In genomic region chr7:2289621-2290020, GRCh38 we compare ENCODE assay signal across 22 cellular contexts. TPM values are rescaled to one million over a fixed set of nuclear protein-coding genes. Genes with fewer than 3 reads are reported as not detected.
DNase-seq lines count a peak whose midpoint lies in the region; ATAC-seq and TF ChIP-seq lines count a peak whose summit lies in the region.
"Had no signal": no experiment of that assay in that cellular context is flagged by ENCODE, and none has a peak within 500 bp of the region (broad histone marks: within the 10 kb centered on the region; RNA-seq: fewer than 3 reads in every experiment).

No MANE protein-coding gene starts in this region.

- 94% methylated on average over 13 of the region's 13 CpGs for WGBS in smooth muscle cell (ENCODE audit: low lambda C conversion rate)

- H3K4me3 Mint-ChIP-seq in T-helper 17 cell (no peak overlapping the region), chondrocyte (ENCODE audit: unreplicated experiment) (no peak overlapping the region), mesothelial cell of epicardium (no peak overlapping the region)
- H3K4me3 Mint-ChIP-seq: CD8-positive, alpha-beta T cell; GM23338; H9 had no signal

- H3K9ac ChIP-seq in smooth muscle cell (ENCODE audit: low read depth), result no peak overlapping the region
- H3K9ac ChIP-seq: SK-N-SH had no signal

- H3K27ac Mint-ChIP-seq in T-helper 17 cell (peak overlapping the region; percentile 51), chondrocyte (ENCODE audit: unreplicated experiment) (no peak overlapping the region), mesothelial cell of epicardium (peak overlapping the region; percentile 0)
- H3K27ac Mint-ChIP-seq: CD8-positive, alpha-beta T cell; GM23338 had no signal

- no peak overlapping the region for H3K4me3 ChIP-seq in smooth muscle cell
- H3K4me3 ChIP-seq: A549, GM23338, PC-9 had no signal

- no peaks in the 10 kb centered on the region for H3K36me3 ChIP-seq in smooth muscle cell (ENCODE audit: low read depth)

- H3K4me2 ChIP-seq in smooth muscle cell, result no peak overlapping the region
- H3K4me2 ChIP-seq: A549, GM23338, PC-9, SK-N-SH had no signal

- H3K79me2 ChIP-seq in smooth muscle cell (ENCODE audit: low read depth), result no peaks in the 10 kb centered on the region

- peaks cover 43% of the 10 kb centered on the region for H4K20me1 ChIP-seq in smooth muscle cell (ENCODE audit: low read depth)

- no peaks in the 10 kb centered on the region for H3K27me3 ChIP-seq in smooth muscle cell (ENCODE audit: low read depth)

- DNase-seq in T-helper 17 cell, result no peak
- peak; percentile 27 for DNase-seq in chondrocyte (ENCODE audit: low spot score)
- no peak for DNase-seq in mesothelial cell of epicardium (ENCODE audit: low spot score in 2 of 2, unreplicated experiment in 2 of 2)
- no peak for DNase-seq in T-helper 2 cell
- DNase-seq in smooth muscle cell (lab: John Stamatoyannopoulos, UW; ENCODE audit: unreplicated experiment), result no peak
- DNase-seq: Caco-2; CD8-positive, alpha-beta T cell; H9; KG1; MM.1S; NCI-H2029; NCI-H2227 treated with DMSO at 0.1 percent for 48 hours; NCI-H526 treated with DMSO at 0.1 percent for 48 hours; PC-9; RPMI8226; SIG-M5; SK-N-SH had no signal

- H3K9me3 Mint-ChIP-seq in chondrocyte (ENCODE audit: low read depth), result no peaks in the 10 kb centered on the region
- no peaks in the 10 kb centered on the region for H3K9me3 Mint-ChIP-seq in mesothelial cell of epicardium
- H3K9me3 Mint-ChIP-seq: CD8-positive, alpha-beta T cell; GM23338; H9 had no signal

- H3K4me1 Mint-ChIP-seq in T-helper 17 cell (peaks cover 4% of the 10 kb centered on the region), chondrocyte (ENCODE audit: low read depth) (no peaks in the 10 kb centered on the region), mesothelial cell of epicardium (no peaks in the 10 kb centered on the region)
- H3K4me1 Mint-ChIP-seq: GM23338, H9 had no signal

- no peaks in the 10 kb centered on the region for H3K4me1 ChIP-seq in smooth muscle cell (ENCODE audit: low read depth)
- H3K4me1 ChIP-seq: A549, Caco-2 had no signal

- no peaks in the 10 kb centered on the region for H3F3A ChIP-seq in smooth muscle cell (ENCODE audit: low read depth)

- H3K9me3 ChIP-seq in T-helper 17 cell (ENCODE audit: control insufficient read depth, low read length, poor library complexity, severe bottlenecking), result no peaks in the 10 kb centered on the region
- H3K9me3 ChIP-seq in smooth muscle cell (replicated peaks; ENCODE audit: low read depth), result no peaks in the 10 kb centered on the region
- H3K9me3 ChIP-seq: A549, Caco-2, SK-N-SH had no signal

- ATAC-seq in T-helper 17 cell (no peak), GM18498 (IDR thresholded peaks at IDR 0.05; ENCODE audit: unreplicated experiment) (no peak), HG03025 (IDR thresholded peaks at IDR 0.05; ENCODE audit: low FRiP score, unreplicated experiment) (no peak)
- ATAC-seq: A549; CD8-positive, alpha-beta T cell; GM23338 had no signal

- no peak overlapping the region for H2AFZ ChIP-seq in smooth muscle cell (ENCODE audit: low read depth)
- H2AFZ ChIP-seq: GM23338, PC-9 had no signal

- no peak overlapping the region for H3K27ac ChIP-seq in smooth muscle cell (ENCODE audit: low read depth)
- H3K27ac ChIP-seq: A549, C4-2B, PC-9 had no signal

- H3K27me3 Mint-ChIP-seq in T-helper 17 cell (no peaks in the 10 kb centered on the region), chondrocyte (ENCODE audit: low read depth) (no peaks in the 10 kb centered on the region), mesothelial cell of epicardium (ENCODE audit: low read depth) (no peaks in the 10 kb centered on the region)

- H3K36me3 Mint-ChIP-seq in T-helper 17 cell (ENCODE audit: low read depth) (no peaks in the 10 kb centered on the region), chondrocyte (ENCODE audit: low read depth) (peaks cover 1% of the 10 kb centered on the region), mesothelial cell of epicardium (peaks cover 6% of the 10 kb centered on the region)

- TF ChIP-seq CTCF in chondrocyte (IDR thresholded peaks at IDR 0.05), result no peak
- no peak for TF ChIP-seq CTCF in mesothelial cell of epicardium (IDR thresholded peaks at IDR 0.05; ENCODE audit: unreplicated experiment)
- TF ChIP-seq CTCF in smooth muscle cell (IDR thresholded peaks at IDR 0.05; ENCODE audit: borderline replicate concordance, insufficient read depth, poor library complexity, severe bottlenecking), result no peak

RNA-seq across cellular contexts. Expression of gene SNX8, which starts 24.6 kb away (rescaled TPM):
- total RNA-seq in T-helper 17 cell (1 to 10 TPM; 8.6 to 9.3 TPM), chondrocyte (34.4 to 45.4 TPM (median 37.2 TPM) in 3 replicates), mesothelial cell of epicardium (35.3 to 42.6 TPM (median 41.2 TPM) in 3 replicates), smooth muscle cell (12.8 and 49.9 TPM in 2 replicates)
- 46.9 and 56.4 TPM in 2 replicates for polyA plus RNA-seq in smooth muscle cell

RNA-seq across cellular contexts. Expression of gene NUDT1, which starts 47.6 kb away (rescaled TPM):
- total RNA-seq in T-helper 17 cell (10 to 100 TPM; 12.7 to 16.2 TPM), chondrocyte (9.5 to 15.2 TPM (median 10.0 TPM) in 3 replicates), mesothelial cell of epicardium (16.1 to 19.2 TPM (median 17.3 TPM) in 3 replicates), smooth muscle cell (17.8 and 20.7 TPM in 2 replicates)
- 46.0 and 51.2 TPM in 2 replicates for polyA plus RNA-seq in smooth muscle cell

RNA-seq across cellular contexts. Expression of gene MRM2, which starts 47.6 kb away (rescaled TPM):
- total RNA-seq in T-helper 17 cell (1 to 10 TPM; 4.1 to 4.2 TPM), chondrocyte (17.7 to 19.8 TPM (median 17.8 TPM) in 3 replicates), mesothelial cell of epicardium (25.2 to 26.1 TPM (median 25.3 TPM) in 3 replicates), smooth muscle cell (13.0 and 17.1 TPM in 2 replicates)
- polyA plus RNA-seq in smooth muscle cell, result 30.8 and 34.8 TPM in 2 replicates

RNA-seq across cellular contexts. Expression of gene MAD1L1, which starts 56.9 kb away (rescaled TPM):
- 100 to 1,000 TPM in 1 of 2 donors, 10 to 100 TPM in 1; 81.3 to 115 TPM for total RNA-seq in T-helper 17 cell
- total RNA-seq in chondrocyte, result 22.7 to 31.0 TPM (median 23.8 TPM) in 3 replicates
- total RNA-seq in mesothelial cell of epicardium, result 39.0 to 45.0 TPM (median 41.2 TPM) in 3 replicates
- total RNA-seq in smooth muscle cell, result 25.0 and 60.7 TPM in 2 replicates
- polyA plus RNA-seq in smooth muscle cell, result 33.4 and 38.4 TPM in 2 replicates
